2 cellular contexts compared by ENCODE assay signal in the genomic region with DNA sequence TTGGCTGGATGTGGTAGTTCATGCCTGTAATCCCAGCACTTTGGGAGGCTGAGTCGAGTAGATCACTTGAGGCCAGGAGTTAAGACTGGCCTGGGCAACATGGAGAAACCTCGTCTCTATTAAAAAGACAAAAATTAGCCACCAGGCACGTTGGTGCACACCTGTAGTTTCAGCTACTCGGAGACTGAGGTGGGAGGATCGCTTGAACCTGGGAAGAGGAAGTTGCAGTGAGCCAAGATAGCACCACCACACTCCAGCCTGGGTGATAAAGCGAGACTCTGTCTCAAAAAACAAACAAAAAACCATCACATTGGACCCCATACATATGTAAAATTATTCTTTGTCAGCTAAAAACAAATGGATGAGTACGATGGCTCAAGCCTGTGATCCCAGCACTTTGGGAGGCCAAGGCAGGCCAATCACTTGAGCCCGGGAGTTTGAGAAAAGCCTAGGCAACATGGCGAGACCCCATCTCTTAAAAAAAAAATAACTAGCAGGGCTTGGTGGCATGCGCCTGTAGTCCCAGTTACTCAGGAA.
TF ChIP-seq lines count a peak whose summit lies in the region.

No MANE protein-coding gene starts in this region.

TF ChIP-seq in GM23338, 12 proteins besides CTCF, POLR2A, EP300 and RAD21:
- TF ChIP-seq, protein P1, sequence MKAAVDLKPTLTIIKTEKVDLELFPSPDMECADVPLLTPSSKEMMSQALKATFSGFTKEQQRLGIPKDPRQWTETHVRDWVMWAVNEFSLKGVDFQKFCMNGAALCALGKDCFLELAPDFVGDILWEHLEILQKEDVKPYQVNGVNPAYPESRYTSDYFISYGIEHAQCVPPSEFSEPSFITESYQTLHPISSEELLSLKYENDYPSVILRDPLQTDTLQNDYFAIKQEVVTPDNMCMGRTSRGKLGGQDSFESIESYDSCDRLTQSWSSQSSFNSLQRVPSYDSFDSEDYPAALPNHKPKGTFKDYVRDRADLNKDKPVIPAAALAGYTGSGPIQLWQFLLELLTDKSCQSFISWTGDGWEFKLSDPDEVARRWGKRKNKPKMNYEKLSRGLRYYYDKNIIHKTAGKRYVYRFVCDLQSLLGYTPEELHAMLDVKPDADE (IDR thresholded peaks at IDR 0.05) = no peak
- TF ChIP-seq JUNB (IDR thresholded peaks at IDR 0.05; ENCODE audit: unreplicated experiment) (no peak), EZH2 (IDR thresholded peaks at IDR 0.05; ENCODE audit: low read depth, unreplicated experiment) (no peak), EZH2phosphoT487 (IDR thresholded peaks at IDR 0.05; ENCODE audit: unreplicated experiment) (no peak), ZNF331 (CRISPR knock-in tag; IDR thresholded peaks at IDR 0.05; ENCODE audit: low read depth) (no peak), NANOG (IDR thresholded peaks at IDR 0.05; ENCODE audit: borderline replicate concordance) (no peak), STAT1 (IDR thresholded peaks at IDR 0.05; ENCODE audit: unreplicated experiment) (no peak), POLR2AphosphoS5 (IDR thresholded peaks at IDR 0.05; ENCODE audit: low read depth) (no peak), CREB1 (CRISPR knock-in tag; IDR thresholded peaks at IDR 0.05; ENCODE audit: low read depth) (no peak)
- TF ChIP-seq, protein P2, sequence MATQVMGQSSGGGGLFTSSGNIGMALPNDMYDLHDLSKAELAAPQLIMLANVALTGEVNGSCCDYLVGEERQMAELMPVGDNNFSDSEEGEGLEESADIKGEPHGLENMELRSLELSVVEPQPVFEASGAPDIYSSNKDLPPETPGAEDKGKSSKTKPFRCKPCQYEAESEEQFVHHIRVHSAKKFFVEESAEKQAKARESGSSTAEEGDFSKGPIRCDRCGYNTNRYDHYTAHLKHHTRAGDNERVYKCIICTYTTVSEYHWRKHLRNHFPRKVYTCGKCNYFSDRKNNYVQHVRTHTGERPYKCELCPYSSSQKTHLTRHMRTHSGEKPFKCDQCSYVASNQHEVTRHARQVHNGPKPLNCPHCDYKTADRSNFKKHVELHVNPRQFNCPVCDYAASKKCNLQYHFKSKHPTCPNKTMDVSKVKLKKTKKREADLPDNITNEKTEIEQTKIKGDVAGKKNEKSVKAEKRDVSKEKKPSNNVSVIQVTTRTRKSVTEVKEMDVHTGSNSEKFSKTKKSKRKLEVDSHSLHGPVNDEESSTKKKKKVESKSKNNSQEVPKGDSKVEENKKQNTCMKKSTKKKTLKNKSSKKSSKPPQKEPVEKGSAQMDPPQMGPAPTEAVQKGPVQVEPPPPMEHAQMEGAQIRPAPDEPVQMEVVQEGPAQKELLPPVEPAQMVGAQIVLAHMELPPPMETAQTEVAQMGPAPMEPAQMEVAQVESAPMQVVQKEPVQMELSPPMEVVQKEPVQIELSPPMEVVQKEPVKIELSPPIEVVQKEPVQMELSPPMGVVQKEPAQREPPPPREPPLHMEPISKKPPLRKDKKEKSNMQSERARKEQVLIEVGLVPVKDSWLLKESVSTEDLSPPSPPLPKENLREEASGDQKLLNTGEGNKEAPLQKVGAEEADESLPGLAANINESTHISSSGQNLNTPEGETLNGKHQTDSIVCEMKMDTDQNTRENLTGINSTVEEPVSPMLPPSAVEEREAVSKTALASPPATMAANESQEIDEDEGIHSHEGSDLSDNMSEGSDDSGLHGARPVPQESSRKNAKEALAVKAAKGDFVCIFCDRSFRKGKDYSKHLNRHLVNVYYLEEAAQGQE (IDR thresholded peaks at IDR 0.05; ENCODE audit: unreplicated experiment) = no peak

TF ChIP-seq in K562, 482 proteins besides CTCF, POLR2A, EP300 and RAD21 (continues in another document):
- TF ChIP-seq, protein P3, sequence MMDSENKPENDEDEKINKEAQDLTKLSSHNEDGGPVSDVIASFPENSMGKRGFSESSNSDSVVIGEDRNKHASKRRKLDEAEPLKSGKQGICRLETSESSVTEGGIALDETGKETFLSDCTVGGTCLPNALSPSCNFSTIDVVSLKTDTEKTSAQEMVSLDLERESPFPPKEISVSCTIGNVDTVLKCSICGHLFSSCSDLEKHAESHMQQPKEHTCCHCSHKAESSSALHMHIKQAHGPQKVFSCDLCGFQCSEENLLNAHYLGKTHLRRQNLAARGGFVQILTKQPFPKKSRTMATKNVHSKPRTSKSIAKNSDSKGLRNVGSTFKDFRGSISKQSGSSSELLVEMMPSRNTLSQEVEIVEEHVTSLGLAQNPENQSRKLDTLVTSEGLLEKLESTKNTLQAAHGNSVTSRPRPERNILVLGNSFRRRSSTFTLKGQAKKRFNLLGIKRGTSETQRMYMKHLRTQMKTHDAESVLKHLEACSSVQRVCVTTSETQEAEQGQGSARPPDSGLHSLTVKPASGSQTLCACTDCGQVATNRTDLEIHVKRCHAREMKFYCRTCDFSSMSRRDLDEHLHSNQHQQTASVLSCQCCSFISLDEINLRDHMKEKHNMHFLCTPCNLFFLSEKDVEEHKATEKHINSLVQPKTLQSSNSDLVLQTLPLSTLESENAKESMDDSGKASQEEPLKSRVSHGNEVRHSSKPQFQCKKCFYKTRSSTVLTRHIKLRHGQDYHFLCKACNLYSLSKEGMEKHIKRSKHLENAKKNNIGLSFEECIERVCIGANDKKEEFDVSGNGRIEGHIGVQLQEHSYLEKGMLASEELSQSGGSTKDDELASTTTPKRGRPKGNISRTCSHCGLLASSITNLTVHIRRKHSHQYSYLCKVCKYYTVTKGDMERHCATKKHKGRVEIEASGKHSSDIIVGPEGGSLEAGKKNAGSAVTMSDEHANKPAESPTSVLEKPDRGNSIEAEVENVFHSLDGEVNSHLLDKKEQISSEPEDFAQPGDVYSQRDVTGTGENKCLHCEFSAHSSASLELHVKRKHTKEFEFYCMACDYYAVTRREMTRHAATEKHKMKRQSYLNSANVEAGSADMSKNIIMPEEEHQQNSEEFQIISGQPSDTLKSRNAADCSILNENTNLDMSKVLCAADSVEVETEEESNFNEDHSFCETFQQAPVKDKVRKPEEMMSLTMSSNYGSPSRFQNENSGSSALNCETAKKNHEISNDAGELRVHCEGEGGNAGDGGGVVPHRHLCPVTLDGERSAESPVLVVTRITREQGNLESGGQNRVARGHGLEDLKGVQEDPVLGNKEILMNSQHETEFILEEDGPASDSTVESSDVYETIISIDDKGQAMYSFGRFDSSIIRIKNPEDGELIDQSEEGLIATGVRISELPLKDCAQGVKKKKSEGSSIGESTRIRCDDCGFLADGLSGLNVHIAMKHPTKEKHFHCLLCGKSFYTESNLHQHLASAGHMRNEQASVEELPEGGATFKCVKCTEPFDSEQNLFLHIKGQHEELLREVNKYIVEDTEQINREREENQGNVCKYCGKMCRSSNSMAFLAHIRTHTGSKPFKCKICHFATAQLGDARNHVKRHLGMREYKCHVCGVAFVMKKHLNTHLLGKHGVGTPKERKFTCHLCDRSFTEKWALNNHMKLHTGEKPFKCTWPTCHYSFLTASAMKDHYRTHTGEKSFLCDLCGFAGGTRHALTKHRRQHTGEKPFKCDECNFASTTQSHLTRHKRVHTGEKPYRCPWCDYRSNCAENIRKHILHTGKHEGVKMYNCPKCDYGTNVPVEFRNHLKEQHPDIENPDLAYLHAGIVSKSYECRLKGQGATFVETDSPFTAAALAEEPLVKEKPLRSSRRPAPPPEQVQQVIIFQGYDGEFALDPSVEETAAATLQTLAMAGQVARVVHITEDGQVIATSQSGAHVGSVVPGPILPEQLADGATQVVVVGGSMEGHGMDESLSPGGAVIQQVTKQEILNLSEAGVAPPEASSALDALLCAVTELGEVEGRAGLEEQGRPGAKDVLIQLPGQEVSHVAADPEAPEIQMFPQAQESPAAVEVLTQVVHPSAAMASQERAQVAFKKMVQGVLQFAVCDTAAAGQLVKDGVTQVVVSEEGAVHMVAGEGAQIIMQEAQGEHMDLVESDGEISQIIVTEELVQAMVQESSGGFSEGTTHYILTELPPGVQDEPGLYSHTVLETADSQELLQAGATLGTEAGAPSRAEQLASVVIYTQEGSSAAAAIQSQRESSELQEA (IDR thresholded peaks at IDR 0.05; ENCODE audit: low read depth) = no peak
- no peak for TF ChIP-seq POU5F1 (IDR thresholded peaks at IDR 0.05; ENCODE audit: borderline replicate concordance, low read depth, low read length, partially characterized antibody)
- TF ChIP-seq HNRNPUL1 (IDR thresholded peaks at IDR 0.05; ENCODE audit: low read length) = no peak
- no peak for TF ChIP-seq FUS (optimal IDR thresholded peaks at IDR 0.05; ENCODE audit: low read depth, low read length)
- TF ChIP-seq ZNF143 (CRISPR knock-in tag; IDR thresholded peaks at IDR 0.05) = no peak
- no peak for TF ChIP-seq DMBX1 (CRISPR knock-in tag; IDR thresholded peaks at IDR 0.05; ENCODE audit: borderline replicate concordance)
- no peak for TF ChIP-seq TAF1 (IDR thresholded peaks at IDR 0.05; ENCODE audit: control insufficient read depth, extremely low read depth, insufficient read depth, low read length, severe bottlenecking)
- TF ChIP-seq, protein P4, sequence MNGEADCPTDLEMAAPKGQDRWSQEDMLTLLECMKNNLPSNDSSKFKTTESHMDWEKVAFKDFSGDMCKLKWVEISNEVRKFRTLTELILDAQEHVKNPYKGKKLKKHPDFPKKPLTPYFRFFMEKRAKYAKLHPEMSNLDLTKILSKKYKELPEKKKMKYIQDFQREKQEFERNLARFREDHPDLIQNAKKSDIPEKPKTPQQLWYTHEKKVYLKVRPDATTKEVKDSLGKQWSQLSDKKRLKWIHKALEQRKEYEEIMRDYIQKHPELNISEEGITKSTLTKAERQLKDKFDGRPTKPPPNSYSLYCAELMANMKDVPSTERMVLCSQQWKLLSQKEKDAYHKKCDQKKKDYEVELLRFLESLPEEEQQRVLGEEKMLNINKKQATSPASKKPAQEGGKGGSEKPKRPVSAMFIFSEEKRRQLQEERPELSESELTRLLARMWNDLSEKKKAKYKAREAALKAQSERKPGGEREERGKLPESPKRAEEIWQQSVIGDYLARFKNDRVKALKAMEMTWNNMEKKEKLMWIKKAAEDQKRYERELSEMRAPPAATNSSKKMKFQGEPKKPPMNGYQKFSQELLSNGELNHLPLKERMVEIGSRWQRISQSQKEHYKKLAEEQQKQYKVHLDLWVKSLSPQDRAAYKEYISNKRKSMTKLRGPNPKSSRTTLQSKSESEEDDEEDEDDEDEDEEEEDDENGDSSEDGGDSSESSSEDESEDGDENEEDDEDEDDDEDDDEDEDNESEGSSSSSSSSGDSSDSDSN (IDR thresholded peaks at IDR 0.05; ENCODE audit: borderline replicate concordance in 1 of 2, low read depth in 2 of 2, low read length in 2 of 2) = no peak
- TF ChIP-seq RBM34 (IDR thresholded peaks at IDR 0.05; ENCODE audit: borderline replicate concordance, insufficient read depth, low read length) = no peak
- no peak for TF ChIP-seq ZNF584 (CRISPR knock-in tag; IDR thresholded peaks at IDR 0.05; ENCODE audit: low read depth)
- TF ChIP-seq XRCC3 (IDR thresholded peaks at IDR 0.05) = no peak
- no peak for TF ChIP-seq ZNF311 (CRISPR knock-in tag; IDR thresholded peaks at IDR 0.05)
- no peak for TF ChIP-seq HMGN3 (IDR thresholded peaks at IDR 0.05; ENCODE audit: borderline replicate concordance, extremely low read depth, insufficient read length, low read depth, low read length)
- no peak for TF ChIP-seq NR2F6 (CRISPR knock-in tag; IDR thresholded peaks at IDR 0.05)
- TF ChIP-seq RBM22 (IDR thresholded peaks at IDR 0.05; ENCODE audit: low read depth, low read length, poor library complexity, severe bottlenecking) = no peak
- TF ChIP-seq NFATC3 (IDR thresholded peaks at IDR 0.05) = no peak
- TF ChIP-seq CBFA2T3 (IDR thresholded peaks at IDR 0.05) = peak; percentile 32; the same call in 1 of the 2 replicates
- TF ChIP-seq, protein P5, sequence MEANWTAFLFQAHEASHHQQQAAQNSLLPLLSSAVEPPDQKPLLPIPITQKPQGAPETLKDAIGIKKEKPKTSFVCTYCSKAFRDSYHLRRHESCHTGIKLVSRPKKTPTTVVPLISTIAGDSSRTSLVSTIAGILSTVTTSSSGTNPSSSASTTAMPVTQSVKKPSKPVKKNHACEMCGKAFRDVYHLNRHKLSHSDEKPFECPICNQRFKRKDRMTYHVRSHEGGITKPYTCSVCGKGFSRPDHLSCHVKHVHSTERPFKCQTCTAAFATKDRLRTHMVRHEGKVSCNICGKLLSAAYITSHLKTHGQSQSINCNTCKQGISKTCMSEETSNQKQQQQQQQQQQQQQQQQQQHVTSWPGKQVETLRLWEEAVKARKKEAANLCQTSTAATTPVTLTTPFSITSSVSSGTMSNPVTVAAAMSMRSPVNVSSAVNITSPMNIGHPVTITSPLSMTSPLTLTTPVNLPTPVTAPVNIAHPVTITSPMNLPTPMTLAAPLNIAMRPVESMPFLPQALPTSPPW (CRISPR knock-in tag; IDR thresholded peaks at IDR 0.05) = no peak
- TF ChIP-seq POLR2G (IDR thresholded peaks at IDR 0.05; ENCODE audit: low read depth, low read length) = no peak
- TF ChIP-seq C11orf30 (IDR thresholded peaks at IDR 0.05; ENCODE audit: low read depth) = peak; percentile 77
- no peak for TF ChIP-seq ZNF253 (CRISPR knock-in tag; conservative IDR thresholded peaks at IDR 0.05)
- TF ChIP-seq IRF2 (CRISPR knock-in tag; IDR thresholded peaks at IDR 0.05) = no peak
- TF ChIP-seq, protein P6, sequence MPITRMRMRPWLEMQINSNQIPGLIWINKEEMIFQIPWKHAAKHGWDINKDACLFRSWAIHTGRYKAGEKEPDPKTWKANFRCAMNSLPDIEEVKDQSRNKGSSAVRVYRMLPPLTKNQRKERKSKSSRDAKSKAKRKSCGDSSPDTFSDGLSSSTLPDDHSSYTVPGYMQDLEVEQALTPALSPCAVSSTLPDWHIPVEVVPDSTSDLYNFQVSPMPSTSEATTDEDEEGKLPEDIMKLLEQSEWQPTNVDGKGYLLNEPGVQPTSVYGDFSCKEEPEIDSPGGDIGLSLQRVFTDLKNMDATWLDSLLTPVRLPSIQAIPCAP (CRISPR knock-in tag; IDR thresholded peaks at IDR 0.05; ENCODE audit: borderline replicate concordance) = no peak
- no peak for TF ChIP-seq LEF1 (IDR thresholded peaks at IDR 0.05)
- TF ChIP-seq, protein P7, sequence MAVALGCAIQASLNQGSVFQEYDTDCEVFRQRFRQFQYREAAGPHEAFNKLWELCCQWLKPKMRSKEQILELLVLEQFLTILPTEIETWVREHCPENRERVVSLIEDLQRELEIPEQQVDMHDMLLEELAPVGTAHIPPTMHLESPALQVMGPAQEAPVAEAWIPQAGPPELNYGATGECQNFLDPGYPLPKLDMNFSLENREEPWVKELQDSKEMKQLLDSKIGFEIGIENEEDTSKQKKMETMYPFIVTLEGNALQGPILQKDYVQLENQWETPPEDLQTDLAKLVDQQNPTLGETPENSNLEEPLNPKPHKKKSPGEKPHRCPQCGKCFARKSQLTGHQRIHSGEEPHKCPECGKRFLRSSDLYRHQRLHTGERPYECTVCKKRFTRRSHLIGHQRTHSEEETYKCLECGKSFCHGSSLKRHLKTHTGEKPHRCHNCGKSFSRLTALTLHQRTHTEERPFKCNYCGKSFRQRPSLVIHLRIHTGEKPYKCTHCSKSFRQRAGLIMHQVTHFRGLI (CRISPR knock-in tag; IDR thresholded peaks at IDR 0.05) = no peak
- no peak for TF ChIP-seq SLC30A9 (CRISPR knock-in tag; IDR thresholded peaks at IDR 0.05)
- TF ChIP-seq CBFA2T2 (conservative IDR thresholded peaks at IDR 0.05) = no peak
- TF ChIP-seq RCOR1 (IDR thresholded peaks at IDR 0.05; ENCODE audit: borderline replicate concordance in 1 of 2, low read depth in 2 of 2, low read length in 2 of 2) = 0 out of 4 replicates have a peak, but pooled peaks of 1 of the 2 experiments have one; percentile 23
- no peak for TF ChIP-seq ZKSCAN3 (CRISPR knock-in tag; IDR thresholded peaks at IDR 0.05)
- no peak for TF ChIP-seq SMARCC2 (IDR thresholded peaks at IDR 0.05; ENCODE audit: low read depth)
- no peak for TF ChIP-seq TAF9B (IDR thresholded peaks at IDR 0.05; ENCODE audit: partially characterized antibody)
- TF ChIP-seq GABPA (tag; conservative IDR thresholded peaks at IDR 0.05; ENCODE audit: low read depth) = no peak
- peak; percentile 68 for TF ChIP-seq ZEB2 (IDR thresholded peaks at IDR 0.05)
- no peak for TF ChIP-seq POLR2B (IDR thresholded peaks at IDR 0.05; ENCODE audit: low read depth, partially characterized antibody)
